In genomic region chrX:133376422-133376821, GRCh38 we compare ENCODE assay signal across 20 cellular contexts. TPM values are rescaled to one million over a fixed set of nuclear protein-coding genes. Genes with fewer than 3 reads are reported as not detected.
"Had no signal": no experiment of that assay in that cellular context is flagged by ENCODE, and none has a peak within 500 bp of the region (broad histone marks: within the 10 kb centered on the region; RNA-seq: fewer than 3 reads in every experiment).

No MANE protein-coding gene starts in this region.

- H3K9me3 ChIP-seq: heart right ventricle, lower lobe of right lung, thoracic aorta, upper lobe of right lung had no signal

- H3K9ac ChIP-seq: parathyroid adenoma had no signal

- H3K27ac Mint-ChIP-seq: activated naive CD4-positive, alpha-beta T cell treated with anti-CD3 and anti-CD28 coated beads for 36 hours; activated naive CD8-positive, alpha-beta T cell treated with anti-CD3 and anti-CD28 coated beads, Interleukin-2, amount 10 ng/mL, durations not matched to agents 7 days and 5 days; natural killer cell treated with Interleukin-12 subunit alpha and Interleukin-12 subunit beta and Interleukin-15 and Interleukin-18, amount 100 ng/mL, for 72 hours; stimulated activated naive B cell treated with anti-CD40 and anti-IgM and Interleukin-4, amounts not matched to agents 10 μg/mL and 1 μg/mL and 100 μg/mL, for 72 hours; T-helper 1 cell treated with Interleukin-12 subunit alpha and Interleukin-12 subunit beta and Interleukin-4 antibody, amounts not matched to agents 30 μg/mL and 1 μg/mL, for 36 hours had no signal

- DNase-seq: activated CD4-positive, alpha-beta T cell treated with anti-CD3 and anti-CD28 coated beads for 4 hours; activated CD4-positive, alpha-beta T cell treated with anti-CD3 and anti-CD28 coated beads, Interleukin-2, amount 50 U/mL, for 48 hours; activated CD4-positive, CD25-positive, alpha-beta regulatory T cell; activated naive CD4-positive, alpha-beta T cell treated with anti-CD3 and anti-CD28 coated beads for 36 hours; activated naive CD8-positive, alpha-beta T cell treated with anti-CD3 and anti-CD28 coated beads, Interleukin-2, amount 10 ng/mL, durations not matched to agents 7 days and 5 days; activated T-cell treated with anti-CD3 and anti-CD28 coated beads, Interleukin-2, amount 50 U/mL, for 48 hours; amniotic stem cell; kidney; lower lobe of right lung; stimulated activated CD4-positive, alpha-beta T cell treated with anti-CD3 and anti-CD28 coated beads, Interleukin-15, amount 100 ng/mL, for 24 hours; stimulated activated CD8-positive, alpha-beta memory T cell treated with anti-CD3 and anti-CD28 coated beads, Interleukin-4, amount 100 ng/mL, for 48 hours; stimulated activated naive B cell treated with anti-CD40 and anti-IgM and Interleukin-4, amounts not matched to agents 10 μg/mL and 1 μg/mL and 100 μg/mL, for 72 hours; upper lobe of right lung had no signal

- H2AFZ ChIP-seq: parathyroid adenoma had no signal

- H3K4me1 Mint-ChIP-seq: activated naive CD8-positive, alpha-beta T cell treated with anti-CD3 and anti-CD28 coated beads, Interleukin-2, amount 10 ng/mL, durations not matched to agents 7 days and 5 days had no signal

- H3K27me3 ChIP-seq: upper lobe of right lung had no signal

- H3K9me3 Mint-ChIP-seq: activated naive CD4-positive, alpha-beta T cell treated with anti-CD3 and anti-CD28 coated beads for 36 hours; activated naive CD8-positive, alpha-beta T cell treated with anti-CD3 and anti-CD28 coated beads, Interleukin-2, amount 10 ng/mL, durations not matched to agents 7 days and 5 days; natural killer cell treated with Interleukin-12 subunit alpha and Interleukin-12 subunit beta and Interleukin-15 and Interleukin-18, amount 100 ng/mL, for 72 hours; stimulated activated naive B cell treated with anti-CD40 and anti-IgM and Interleukin-4, amounts not matched to agents 10 μg/mL and 1 μg/mL and 100 μg/mL, for 72 hours; T-helper 1 cell treated with Interleukin-12 subunit alpha and Interleukin-12 subunit beta and Interleukin-4 antibody, amounts not matched to agents 30 μg/mL and 1 μg/mL, for 36 hours had no signal

- H3K36me3 Mint-ChIP-seq: activated naive CD8-positive, alpha-beta T cell treated with anti-CD3 and anti-CD28 coated beads, Interleukin-2, amount 10 ng/mL, durations not matched to agents 7 days and 5 days; natural killer cell treated with Interleukin-12 subunit alpha and Interleukin-12 subunit beta and Interleukin-15 and Interleukin-18, amount 100 ng/mL, for 72 hours; stimulated activated naive B cell treated with anti-CD40 and anti-IgM and Interleukin-4, amounts not matched to agents 10 μg/mL and 1 μg/mL and 100 μg/mL, for 72 hours had no signal

- H3K4me3 Mint-ChIP-seq: activated naive CD4-positive, alpha-beta T cell treated with anti-CD3 and anti-CD28 coated beads for 36 hours; activated naive CD8-positive, alpha-beta T cell treated with anti-CD3 and anti-CD28 coated beads, Interleukin-2, amount 10 ng/mL, durations not matched to agents 7 days and 5 days; natural killer cell treated with Interleukin-12 subunit alpha and Interleukin-12 subunit beta and Interleukin-15 and Interleukin-18, amount 100 ng/mL, for 72 hours; stimulated activated naive B cell treated with anti-CD40 and anti-IgM and Interleukin-4, amounts not matched to agents 10 μg/mL and 1 μg/mL and 100 μg/mL, for 72 hours; T-helper 1 cell treated with Interleukin-12 subunit alpha and Interleukin-12 subunit beta and Interleukin-4 antibody, amounts not matched to agents 30 μg/mL and 1 μg/mL, for 36 hours had no signal

- H3K4me1 ChIP-seq: lower lobe of right lung, parathyroid adenoma had no signal

- H3K36me3 ChIP-seq: heart right ventricle, lower lobe of right lung, thoracic aorta, upper lobe of right lung had no signal

- H3K4me3 ChIP-seq: heart right ventricle, lower lobe of right lung, smooth muscle cell, upper lobe of right lung had no signal

- H3K79me2 ChIP-seq: parathyroid adenoma had no signal

- H3K27ac ChIP-seq: heart right ventricle, lower lobe of right lung, parathyroid adenoma, upper lobe of right lung had no signal

- ATAC-seq: left lobe of liver; lower lobe of right lung; natural killer cell treated with Interleukin-12 subunit alpha and Interleukin-12 subunit beta and Interleukin-15 and Interleukin-18, amount 100 ng/mL, for 72 hours; stimulated activated naive B cell treated with anti-CD40 and anti-IgM and Interleukin-4, amounts not matched to agents 10 μg/mL and 1 μg/mL and 100 μg/mL, for 72 hours; upper lobe of right lung had no signal

RNA-seq across cellular contexts. Expression of gene GPC4, which starts 38.9 kb away (rescaled TPM):
- total RNA-seq: activated naive CD8-positive, alpha-beta T cell treated with anti-CD3 and anti-CD28 coated beads, Interleukin-2, amount 10 ng/mL, durations not matched to agents 7 days and 5 days; natural killer cell treated with Interleukin-12 subunit alpha and Interleukin-12 subunit beta and Interleukin-15 and Interleukin-18, amount 100 ng/mL, for 72 hours had no signal
